In genomic region chr2:135756692-135757091, GRCh38 we compare ENCODE assay signal across 25 cellular contexts. TPM values are rescaled to one million over a fixed set of nuclear protein-coding genes. Genes with fewer than 3 reads are reported as not detected.
DNase-seq lines count a peak whose midpoint lies in the region; ATAC-seq, FAIRE-seq and TF ChIP-seq lines count a peak whose summit lies in the region.
"Had no signal": no experiment of that assay in that cellular context is flagged by ENCODE, and none has a peak within 500 bp of the region (broad histone marks: within the 10 kb centered on the region; RNA-seq: fewer than 3 reads in every experiment).

No MANE protein-coding gene starts in this region.

- H3K9me3 Mint-ChIP-seq in endothelial cell (ENCODE audit: unreplicated experiment): no peaks in the 10 kb centered on the region

- TF ChIP-seq POLR2A in HCT116 (IDR thresholded peaks at IDR 0.05; ENCODE audit: borderline replicate concordance, extremely low read depth, insufficient read depth, insufficient read length): no peak
- no peak for TF ChIP-seq POLR2A in GM12878 (IDR thresholded peaks at IDR 0.05; ENCODE audit: low read depth, low read length)

- CTCF ChIA-PET in HCT116 (lab: Charles Lee) (interaction anchor here (0.6 kb wide), 1 partner anchor 15 kb away, joined by 3 read pairs; no protein-coding TSS in a partner anchor), GM12878 (lab: Yijun Ruan, JAX) (interaction anchor here (1.6 kb wide), 2 partner anchors 41 to 753 kb away, joined by 3 to 10 read pairs; no protein-coding TSS in a partner anchor)

- TF ChIP-seq EP300 in GM12878 (IDR thresholded peaks at IDR 0.05; ENCODE audit: borderline replicate concordance in 1 of 2, control insufficient read depth in 1 of 2, low read depth in 2 of 2, low read length in 2 of 2): no peak

- no peak overlapping the region for H3K4me2 ChIP-seq in HCT116 (ENCODE audit: low read length)
- no peak overlapping the region for H3K4me2 ChIP-seq in GM12878 (ENCODE audit: control insufficient read depth, insufficient read depth)
- H3K4me2 ChIP-seq: BLaER1 had no signal

- BruUV-seq in HCT116 (replicated peaks; lab: Mats Ljungman, UMichigan) (TSS peak; percentile 6), GM12878 (replicated peaks; lab: Mats Ljungman, UMichigan) (no TSS peak)

- ATAC-seq in HCT116 (no peak), GM12878 (no peak)

- H3K4me1 ChIP-seq in HCT116 (ENCODE audit: control insufficient read depth in 1 of 2, insufficient read depth in 2 of 2, low read length in 2 of 2) (no peaks in the 10 kb centered on the region), GM12878 (ENCODE audit: control insufficient read depth, insufficient read depth, low read length) (no peaks in the 10 kb centered on the region)
- H3K4me1 ChIP-seq: BE2C, BLaER1 had no signal

- H3K9ac ChIP-seq in HCT116 (ENCODE audit: low read length) (no peak overlapping the region), GM12878 (ENCODE audit: control insufficient read depth, insufficient read depth, low read length) (no peak overlapping the region)
- H3K9ac ChIP-seq: BLaER1 had no signal

- no peak overlapping the region for H2AFZ ChIP-seq in HCT116 (ENCODE audit: low read depth, low read length, poor library complexity, severe bottlenecking)
- H2AFZ ChIP-seq in GM12878 (ENCODE audit: control insufficient read depth, low read depth, low read length): no peak overlapping the region

- H3K36me3 ChIP-seq in HCT116 (ENCODE audit: control insufficient read depth in 1 of 2, insufficient read depth in 2 of 2, low read length in 2 of 2): peaks cover 41 to 53% of the 10 kb centered on the region in 2 experiments
- peaks cover 2 to 42% of the 10 kb centered on the region in 2 experiments for H3K36me3 ChIP-seq in GM12878 (ENCODE audit: control insufficient read depth in 2 of 2, insufficient read depth in 2 of 2, low read length in 1 of 2)

- no peak overlapping the region for H3K4me3 ChIP-seq in HCT116 (replicated peaks in 1 of 2; ENCODE audit: low read depth in 1 of 2, low read length in 2 of 2)
- H3K4me3 ChIP-seq in GM12878: no peak overlapping the region
- H3K4me3 ChIP-seq: BLaER1 had no signal

- H3K4me3 Mint-ChIP-seq in endothelial cell (ENCODE audit: unreplicated experiment): peak overlapping the region; percentile 62
- H3K4me3 Mint-ChIP-seq: CD14-positive monocyte; CD4-positive, alpha-beta memory T cell; CD4-positive, CD25-positive, alpha-beta regulatory T cell; CD8-positive, alpha-beta memory T cell had no signal

- no peak for TF ChIP-seq CTCF in HCT116 (IDR thresholded peaks at IDR 0.05 in 2 of 3, conservative IDR thresholded peaks at IDR 0.05 in 1 of 3; ENCODE audit: borderline replicate concordance in 1 of 3, insufficient read depth in 1 of 3, low read depth in 2 of 3, low read length in 2 of 3)
- TF ChIP-seq CTCF in GM12878 (IDR thresholded peaks at IDR 0.05 in 2 of 3, conservative IDR thresholded peaks at IDR 0.05 in 1 of 3; ENCODE audit: control insufficient read depth in 2 of 3, extremely low read depth in 1 of 3, insufficient read depth in 1 of 3, low read depth in 3 of 3, low read length in 3 of 3): no peak
- TF ChIP-seq CTCF in endothelial cell (IDR thresholded peaks at IDR 0.05; ENCODE audit: unreplicated experiment): no peak

- no peaks in the 10 kb centered on the region for H3K27me3 ChIP-seq in HCT116 (ENCODE audit: insufficient read depth, low read length)
- no peaks in the 10 kb centered on the region for H3K27me3 ChIP-seq in GM12878 (replicated peaks in 1 of 2; ENCODE audit: control insufficient read depth in 2 of 2, insufficient read depth in 2 of 2, low read length in 1 of 2)
- H3K27me3 ChIP-seq: BE2C, BLaER1 had no signal

- no peaks in the 10 kb centered on the region for H3K27me3 Mint-ChIP-seq in endothelial cell (ENCODE audit: unreplicated experiment)
- H3K27me3 Mint-ChIP-seq: CD4-positive, alpha-beta memory T cell; CD4-positive, CD25-positive, alpha-beta regulatory T cell; CD8-positive, alpha-beta memory T cell had no signal

- H3K4me1 Mint-ChIP-seq in endothelial cell (ENCODE audit: unreplicated experiment): peaks cover 15% of the 10 kb centered on the region
- H3K4me1 Mint-ChIP-seq: CD14-positive monocyte had no signal

- FAIRE-seq in GM12878 (lab: Jason Lieb, UNC): peak; percentile 13
- FAIRE-seq: GM12891, GM19239 had no signal

- intact Hi-C loops in HCT116 (cut with micrococcal nuclease): no loop called here
- intact Hi-C loops in GM12878 (cut with micrococcal nuclease; ENCODE audit: unreplicated experiment): no loop called here

- SMC1A ChIA-PET in GM12878 (lab: Charles Lee; ENCODE audit: uncharacterized antibody, unreplicated experiment): interaction anchor here (1.1 to 1.6 kb wide), 2 partner anchors 11 to 80 kb away, joined by 3 to 7 read pairs; partner anchors contain the start of gene LCT

- 100% methylated on average over 1 of the region's 1 CpG for WGBS in GM12878 (ENCODE audit: insufficient coverage, insufficient replicate concordance, low lambda C conversion rate, missing lambda C conversion rate)

- no peaks in the 10 kb centered on the region for H3K9me2 ChIP-seq in HCT116 (ENCODE audit: insufficient read depth)

- POLR2A ChIA-PET in HCT116 (lab: Charles Lee) (no interaction called here), GM12878 (lab: Charles Lee) (interaction anchor here (1.0 kb wide), 1 partner anchor 15 kb away, joined by 5 read pairs; the partner anchor contains the start of gene UBXN4)

- H3K27ac ChIP-seq in HCT116 (ENCODE audit: low read depth, low read length) (no peak overlapping the region), GM12878 (ENCODE audit: control insufficient read depth, insufficient read depth) (no peak overlapping the region)
- H3K27ac ChIP-seq: BLaER1 had no signal

- H3K9me3 ChIP-seq in HCT116 (ENCODE audit: control insufficient read depth in 1 of 2, insufficient read depth in 1 of 2, low read depth in 1 of 2, low read length in 2 of 2) (peaks cover 3 to 10% of the 10 kb centered on the region in 2 experiments; a peak in 2 of 4 replicates), GM12878 (replicated peaks; ENCODE audit: control insufficient read depth, insufficient read depth, low read length) (peaks cover 16% of the 10 kb centered on the region)
- H3K9me3 ChIP-seq: BE2C had no signal

- RAD21 ChIA-PET in HCT116 (lab: Charles Lee; ENCODE audit: low non-redundant PET in 1 of 2, low total read pairs in 2 of 2, uncharacterized antibody in 2 of 2, unreplicated experiment in 2 of 2) (no interaction called here), GM12878 (lab: Charles Lee; ENCODE audit: unreplicated experiment) (interaction anchor here (1.2 kb wide), 1 partner anchor 13 kb away, joined by 3 read pairs; no protein-coding TSS in a partner anchor)

- in situ Hi-C loops in GM12878 (cut with MboI): no loop called here
- in situ Hi-C loops in KBM-7 (cut with MboI; ENCODE audit: low pct_unique_long_range_greater_than_20kb, low sequenced_read_pairs): no loop called here

- peaks cover 37% of the 10 kb centered on the region for H3K36me3 Mint-ChIP-seq in endothelial cell (ENCODE audit: low read depth, unreplicated experiment)

- no peak overlapping the region for H3K27ac Mint-ChIP-seq in endothelial cell (ENCODE audit: unreplicated experiment)
- H3K27ac Mint-ChIP-seq: CD14-positive monocyte; CD4-positive, alpha-beta memory T cell; CD8-positive, alpha-beta memory T cell had no signal

- DNase-seq in HCT116 (ENCODE audit: low read depth, low spot score): no peak
- no peak for DNase-seq in GM12878 (ENCODE audit: low read depth, low spot score)
- no peak for DNase-seq in endothelial cell (ENCODE audit: low spot score)
- no peak for DNase-seq in activated naive CD4-positive, alpha-beta T cell treated with Interleukin-2 at 50 U/mL for 16 hours
- DNase-seq in KBM-7: no peak
- DNase-seq in NCI-H1417 (lab: John Stamatoyannopoulos, UW): no peak
- DNase-seq: 8988T; ACHN; BE2C; C1 segment of cervical spinal cord; CD4-positive, alpha-beta memory T cell; CD4-positive, CD25-positive, alpha-beta regulatory T cell; CD8-positive, alpha-beta memory T cell; COR-L47; DMS 273 treated with DMSO at 0.1 percent for 48 hours; DMS153; DMS53; DMS79; DND-41; EL; GDM1 had no signal

- TF ChIP-seq RAD21 in HCT116 (IDR thresholded peaks at IDR 0.05; ENCODE audit: low read depth) (no peak), GM12878 (IDR thresholded peaks at IDR 0.05; ENCODE audit: insufficient read depth, low read depth, low read length) (no peak)

- H4K20me1 ChIP-seq in HCT116 (ENCODE audit: insufficient read depth) (no peaks in the 10 kb centered on the region), GM12878 (ENCODE audit: control insufficient read depth, insufficient read depth) (no peaks in the 10 kb centered on the region)

- H3K79me2 ChIP-seq in HCT116 (ENCODE audit: insufficient read depth, low read length) (0 out of 2 replicates have a peak, but pooled peaks cover 5% of the 10 kb centered on the region), GM12878 (ENCODE audit: control insufficient read depth, insufficient read depth, low read length) (no peaks in the 10 kb centered on the region)

TF ChIP-seq in HCT116, 20 proteins besides CTCF, POLR2A, EP300 and RAD21 (continues in another document):
- TF ChIP-seq JUND (IDR thresholded peaks at IDR 0.05): no peak

TF ChIP-seq in GM12878, 131 proteins besides CTCF, POLR2A, EP300 and RAD21 (continues in another document):
- TF ChIP-seq RAD51 (IDR thresholded peaks at IDR 0.05): no peak
- TF ChIP-seq STAT1 (conservative IDR thresholded peaks at IDR 0.05): no peak
- no peak for TF ChIP-seq NBN (IDR thresholded peaks at IDR 0.05)
- no peak for TF ChIP-seq BACH1 (IDR thresholded peaks at IDR 0.05; ENCODE audit: borderline replicate concordance)
- TF ChIP-seq BMI1 (IDR thresholded peaks at IDR 0.05; ENCODE audit: borderline replicate concordance): no peak
- no peak for TF ChIP-seq RUNX3 (IDR thresholded peaks at IDR 0.05; ENCODE audit: low read length)

RNA-seq across cellular contexts. Expression of gene UBXN4, which starts 15.0 kb away (rescaled TPM):
- 69.7 TPM for total RNA-seq in HCT116 (2021; ENCODE audit: unreplicated experiment)
- polyA plus RNA-seq in HCT116 (2012): 37.6 and 46.1 TPM in 2 replicates
- total RNA-seq in GM12878 (2013; cell fraction: nucleolus; rRNA removed): 109 and 118 TPM in 2 replicates
- 53.8 and 62.9 TPM in 2 replicates for total RNA-seq in GM12878 (2014; rRNA removed)
- 62.3 and 63.7 TPM in 2 replicates for total RNA-seq in GM12878 (2014; rRNA removed; fragmentation: Illumina TruSeq; extraction: Trizol)
- total RNA-seq in GM12878 (2021): 66.0 and 67.4 TPM in 2 replicates
- 33.8 TPM for polyA plus RNA-seq in GM12878 (2011; ENCODE audit: low read depth)
- 115 and 180 TPM in 2 replicates for polyA plus RNA-seq in GM12878 (2011; rRNA removed)
- polyA plus RNA-seq in GM12878 (2011; cell fraction: cytosol; rRNA removed): 35.5 and 41.3 TPM in 2 replicates
- 69.6 and 71.9 TPM in 2 replicates for polyA plus RNA-seq in GM12878 (2011; cell fraction: nucleus; rRNA removed)
- 48.3 and 58.5 TPM in 2 replicates for polyA plus RNA-seq in GM12878 (2012)
- 77.8 and 99.4 TPM in 2 replicates for polyA plus RNA-seq in GM12878 (2014; fragmentation: Illumina TruSeq; extraction: Trizol)
- polyA plus RNA-seq in GM12878 (2014; fragmentation: Nextera tagmentation; extraction: Ambion mirVana): 10 to 100 TPM; 52.6 to 79.4 TPM
- polyA plus RNA-seq in GM12878 (2014; rRNA removed): 44.8 and 57.5 TPM in 2 replicates
- 100 to 1,000 TPM; 114 to 133 TPM for polyA plus RNA-seq in GM12878 (2016; fragmentation: Nextera tagmentation; extraction: Ambion mirVana)
- polyA minus RNA-seq in GM12878 (2011; rRNA and poly(A)+ RNA removed): 57.9 and 60.8 TPM in 2 replicates
- 29.3 and 34.7 TPM in 2 replicates for polyA minus RNA-seq in GM12878 (2011; cell fraction: cytosol; rRNA and poly(A)+ RNA removed)
- polyA minus RNA-seq in GM12878 (2011; cell fraction: nucleus; rRNA and poly(A)+ RNA removed): 37.6 and 44.3 TPM in 2 replicates
- 101 TPM for total RNA-seq in endothelial cell (ENCODE audit: unreplicated experiment)
